In the genomic region with DNA sequence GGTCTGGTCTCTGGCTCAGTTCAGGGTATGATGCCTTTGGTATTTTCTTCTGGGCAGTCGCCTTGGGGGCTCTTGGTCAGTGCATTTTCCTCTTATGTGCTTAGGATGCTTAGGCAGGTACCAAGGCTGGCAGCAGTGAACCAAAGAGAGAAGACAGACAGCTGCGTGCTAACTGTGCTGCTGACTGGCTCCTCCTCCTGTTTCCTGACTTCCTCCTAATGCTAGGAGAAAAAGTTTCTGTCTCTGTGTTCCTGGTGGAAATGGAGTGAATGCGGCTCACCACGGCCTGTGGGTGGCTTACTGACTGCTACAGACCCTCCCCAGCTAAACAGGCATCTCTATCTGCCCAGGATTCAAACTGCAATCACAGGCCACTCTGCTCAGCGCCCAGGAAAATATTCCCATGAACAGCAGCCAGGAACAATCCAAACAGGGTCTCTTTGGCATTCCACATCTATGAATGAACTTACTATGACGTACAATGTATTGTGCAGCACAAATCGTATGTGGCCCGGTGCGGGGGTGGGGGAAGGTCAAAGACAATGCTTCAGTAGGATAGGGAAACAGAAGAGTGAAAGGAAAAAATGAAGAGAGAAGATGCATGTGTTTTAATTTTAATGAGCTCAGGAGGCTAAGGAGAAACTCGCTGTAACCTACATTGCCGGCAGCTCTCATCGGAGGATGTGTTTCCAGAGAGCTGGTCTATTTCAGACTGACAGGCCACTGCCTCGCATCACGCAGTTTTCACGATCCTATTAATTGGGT, we compare ENCODE assay signal across 11 cellular contexts. TPM values are rescaled to one million over a fixed set of nuclear protein-coding genes. Genes with fewer than 3 reads are reported as not detected.
A peak's percentile ranks its signal among the peaks of the same experiment; 100 is the strongest.
DNase-seq lines count a peak whose midpoint lies in the region; ATAC-seq and TF ChIP-seq lines count a peak whose summit lies in the region.
"Had no signal": no experiment of that assay in that cellular context is flagged by ENCODE, and none has a peak within 500 bp of the region (broad histone marks: within the 10 kb centered on the region; RNA-seq: fewer than 3 reads in every experiment).

No MANE protein-coding gene starts in this region.

- H3K27ac Mint-ChIP-seq in nephron, result no peak overlapping the region
- H3K27ac Mint-ChIP-seq in activated CD4-positive, alpha-beta memory T cell treated with anti-CD3 and anti-CD28 coated beads for 36 hours, result no peak overlapping the region

- POLR2A ChIA-PET in activated CD4-positive, alpha-beta memory T cell treated with anti-CD3 and anti-CD28 coated beads for 36 hours (lab: Charles Lee), result interaction anchor here (2.6 to 4.8 kb wide), 3 partner anchors 14 to 34 kb away, joined by 11 to 121 read pairs (median 20); no protein-coding TSS in a partner anchor

- H3K27me3 ChIP-seq in BE2C, result no peaks in the 10 kb centered on the region
- H3K27me3 ChIP-seq in MG63, result peaks cover 15% of the 10 kb centered on the region

- no peaks in the 10 kb centered on the region for H3K36me3 Mint-ChIP-seq in nephron (ENCODE audit: low read depth)
- H3K36me3 Mint-ChIP-seq in activated CD4-positive, alpha-beta memory T cell treated with anti-CD3 and anti-CD28 coated beads for 36 hours, result peaks cover 9% of the 10 kb centered on the region

- H3K36me3 ChIP-seq in BE2C (no peaks in the 10 kb centered on the region), MG63 (no peaks in the 10 kb centered on the region)
- H3K36me3 ChIP-seq: SJCRH30 had no signal

- DNase-seq in BE2C, result no peak
- DNase-seq in MG63, result peak; percentile 53
- DNase-seq in coronary artery (ENCODE audit: low spot score), result peak; percentile 73
- DNase-seq in activated CD4-positive, alpha-beta memory T cell treated with anti-CD3 and anti-CD28 coated beads for 36 hours, result no peak
- DNase-seq in NCI-H510A treated with DMSO at 0.1 percent for 48 hours (lab: John Stamatoyannopoulos, UW), result no peak
- DNase-seq in posterior vena cava (ENCODE audit: low spot score), result no peak
- DNase-seq: COR-L47, NCI-H146, SJCRH30 had no signal

- H3K4me3 Mint-ChIP-seq in nephron, result peak overlapping the region in 2 of 3 experiments; percentile 7 to 43
- H3K4me3 Mint-ChIP-seq in activated CD4-positive, alpha-beta memory T cell treated with anti-CD3 and anti-CD28 coated beads for 36 hours, result no peak overlapping the region

- H3K4me3 ChIP-seq in BE2C (ENCODE audit: low read depth, low read length) (peak overlapping the region; percentile 20; the same call in 1 of the 2 replicates), MG63 (no peak overlapping the region), coronary artery (peak overlapping the region; percentile 41)
- H3K4me3 ChIP-seq: SJCRH30 had no signal

- peaks cover 17% of the 10 kb centered on the region for H3K4me1 ChIP-seq in BE2C
- H3K4me1 ChIP-seq: SJCRH30 had no signal

- peak overlapping the region; percentile 11 to 70 for H3K27ac ChIP-seq in coronary artery
- H3K27ac ChIP-seq: SJCRH30 had no signal

- intact Hi-C loops in activated CD4-positive, alpha-beta memory T cell treated with anti-CD3 and anti-CD28 coated beads for 36 hours (cut with micrococcal nuclease), result no loop called here
- intact Hi-C loops in posterior vena cava (cut with DNase I), result no loop called here

- no peak for ATAC-seq in GM21825 (IDR thresholded peaks at IDR 0.05; ENCODE audit: unreplicated experiment)

- H3K9me3 Mint-ChIP-seq in nephron, result peaks cover 6% of the 10 kb centered on the region
- peaks cover 5% of the 10 kb centered on the region for H3K9me3 Mint-ChIP-seq in activated CD4-positive, alpha-beta memory T cell treated with anti-CD3 and anti-CD28 coated beads for 36 hours

- CTCF ChIA-PET in activated CD4-positive, alpha-beta memory T cell treated with anti-CD3 and anti-CD28 coated beads for 36 hours (lab: Charles Lee), result interaction anchor here (0.8 to 4.0 kb wide), 3 partner anchors 12 to 76 kb away, joined by 3 to 33 read pairs (median 17); no protein-coding TSS in a partner anchor

- peaks cover 65% of the 10 kb centered on the region for H3K27me3 Mint-ChIP-seq in nephron (ENCODE audit: low read depth)
- no peaks in the 10 kb centered on the region for H3K27me3 Mint-ChIP-seq in activated CD4-positive, alpha-beta memory T cell treated with anti-CD3 and anti-CD28 coated beads for 36 hours

- H3K4me1 Mint-ChIP-seq in nephron, result peaks cover 29% of the 10 kb centered on the region
- peaks cover 33% of the 10 kb centered on the region for H3K4me1 Mint-ChIP-seq in activated CD4-positive, alpha-beta memory T cell treated with anti-CD3 and anti-CD28 coated beads for 36 hours (ENCODE audit: low read depth)

- no peak for TF ChIP-seq CTCF in BE2C (IDR thresholded peaks at IDR 0.05; ENCODE audit: low read depth, low read length)
- no peak for TF ChIP-seq CTCF in coronary artery (IDR thresholded peaks at IDR 0.05)
- no peak for TF ChIP-seq CTCF in nephron (IDR thresholded peaks at IDR 0.05; ENCODE audit: unreplicated experiment in 3 of 3)

- H3K9me3 ChIP-seq in BE2C (no peaks in the 10 kb centered on the region), MG63 (no peaks in the 10 kb centered on the region)
- H3K9me3 ChIP-seq: SJCRH30 had no signal

RNA-seq across cellular contexts. Expression of a gene that starts 2.8 kb away (rescaled TPM):
- 9.5 TPM for polyA plus RNA-seq in BE2C (2012; ENCODE audit: insufficient read depth, insufficient read length, low read depth)
- total RNA-seq in MG63 (2014; rRNA removed; shearing (Covaris generic); ENCODE audit: low replicate concordance), result 0.82 and 1.9 TPM in 2 replicates
- 10 to 100 TPM; 22.2 to 24.6 TPM for total RNA-seq in activated CD4-positive, alpha-beta memory T cell treated with anti-CD3 and anti-CD28 coated beads for 36 hours
- total RNA-seq in posterior vena cava, result 10 to 100 TPM; 11.8 to 12.4 TPM

Comparison
In these comparisons a context has a peak if more than half of its experiments do, and no peak if none do; other contexts are left out.
1. DNase-seq: peak in MG63 (single experiment) and coronary artery (single experiment); none in BE2C (single experiment), activated CD4-positive, alpha-beta memory T cell treated with anti-CD3 and anti-CD28 coated beads for 36 hours (single experiment), NCI-H510A treated with DMSO at 0.1 percent for 48 hours (single experiment) and posterior vena cava (single experiment).